7 cellular contexts compared by ENCODE assay signal in genomic region chr11:31870609-31871309, GRCh38. TPM values are rescaled to one million over a fixed set of nuclear protein-coding genes. Genes with fewer than 3 reads are reported as not detected.
A peak's percentile ranks its signal among the peaks of the same experiment; 100 is the strongest.
DNase-seq lines count a peak whose midpoint lies in the region; ATAC-seq, FAIRE-seq and TF ChIP-seq lines count a peak whose summit lies in the region.

No MANE protein-coding gene starts in this region.

- no peak overlapping the region for H2AFZ ChIP-seq in HepG2 (ENCODE audit: low read length)

- intact Hi-C loops in colonic mucosa (cut with DNase I), result loop anchor here (5.0 to 10.0 kb wide), 3 partner anchors 228 to 626 kb away; no protein-coding TSS in a partner anchor
- intact Hi-C loops in HepG2 (cut with micrococcal nuclease; ENCODE audit: unreplicated experiment), result loop anchor here (1.0 to 5.0 kb wide), 7 partner anchors 58 to 764 kb away; partner anchors contain the start of gene PAX6

- POLR2A ChIA-PET in HepG2 (lab: Yijun Ruan, JAX), result no interaction called here

- TF ChIP-seq EP300 in HepG2 (IDR thresholded peaks at IDR 0.05; ENCODE audit: low read depth in 2 of 2, low read length in 2 of 2) (no peak), HepG2 (CRISPR knock-in tag; IDR thresholded peaks at IDR 0.05; ENCODE audit: borderline replicate concordance) (no peak)

- peak overlapping the region; percentile 34 for H3K4me2 ChIP-seq in HepG2 (ENCODE audit: low read depth, low read length)

- no peaks in the 10 kb centered on the region for H3K27me3 ChIP-seq in Peyer's patch
- H3K27me3 ChIP-seq in colonic mucosa, result peaks cover 3% of the 10 kb centered on the region
- H3K27me3 ChIP-seq in HepG2 (ENCODE audit: control insufficient read depth in 1 of 2, insufficient read depth in 2 of 2, low read length in 2 of 2), result peaks cover 0 to 23% of the 10 kb centered on the region in 2 experiments; a peak in 1 of 5 replicates

- FAIRE-seq in HepG2 (lab: Jason Lieb, UNC) (no peak), urothelium cell line (lab: Jason Lieb, UNC) (no peak)

- H3K79me2 ChIP-seq in HepG2 (ENCODE audit: insufficient read depth, low read length), result no peaks in the 10 kb centered on the region

- H3K9me3 ChIP-seq in Peyer's patch, result no peaks in the 10 kb centered on the region
- no peaks in the 10 kb centered on the region for H3K9me3 ChIP-seq in colonic mucosa
- H3K9me3 ChIP-seq in HepG2 (ENCODE audit: low read length), result no peaks in the 10 kb centered on the region

- peak; percentile 49 for DNase-seq in ELR (ENCODE audit: low read depth)
- peak; percentile 43 for DNase-seq in HT1080 (ENCODE audit: low read depth)
- DNase-seq in Peyer's patch, result peak in 2 of 3 donors; percentile 48 to 54
- peak; percentile 37 for DNase-seq in colonic mucosa
- DNase-seq in HepG2 (ENCODE audit: low spot score), result peak; percentile 43
- peak; percentile 16 for DNase-seq in urothelium cell line (ENCODE audit: low spot score)

- CTCF ChIA-PET in HepG2 (lab: Yijun Ruan, JAX; ENCODE audit: low intra/inter-chr PET ratio, low total read pairs), result interaction anchor here (1.5 to 3.4 kb wide), 6 partner anchors 228 to 634 kb away, joined by 5 to 26 read pairs (median 9); no protein-coding TSS in a partner anchor

- BruUV-seq in HepG2 (replicated peaks; lab: Mats Ljungman, UMichigan), result no TSS peak

- TF ChIP-seq CTCF in Peyer's patch (IDR thresholded peaks at IDR 0.05) (peak in 3 of 6 experiments; percentile 46 to 50 (median 48)), colonic mucosa (IDR thresholded peaks at IDR 0.05) (peak; percentile 36), HepG2 (CRISPR knock-in tag; IDR thresholded peaks at IDR 0.05) (peak; percentile 85)

- H3K27ac ChIP-seq in Peyer's patch, result no peak overlapping the region
- no peak overlapping the region for H3K27ac ChIP-seq in colonic mucosa
- H3K27ac ChIP-seq in HepG2 (ENCODE audit: extremely low read length, insufficient read depth, low read length), result no peak overlapping the region

- H4K20me1 ChIP-seq in HepG2 (ENCODE audit: insufficient read depth, low read length), result no peaks in the 10 kb centered on the region

- H3K4me3 ChIP-seq in Peyer's patch (no peak overlapping the region), colonic mucosa (no peak overlapping the region), HepG2 (replicated peaks in 1 of 3; ENCODE audit: insufficient read depth in 1 of 3, low read depth in 2 of 3, low read length in 3 of 3) (peak overlapping the region in 1 of 3 experiments; percentile 21; a peak in 1 of 6 replicates)

- H3K4me1 ChIP-seq in Peyer's patch (no peaks in the 10 kb centered on the region), colonic mucosa (no peaks in the 10 kb centered on the region), HepG2 (ENCODE audit: insufficient read depth, low read length) (peaks cover 4% of the 10 kb centered on the region; the same call in 1 of the 2 replicates)

- 7% methylated on average over 5 of the region's 13 CpGs for WGBS in HepG2 (ENCODE audit: low lambda C conversion rate)

- in situ Hi-C loops in HepG2 (cut with HindIII; ENCODE audit: extremely low pct_ligation_motif_present, low pct_unique_long_range_greater_than_20kb), result loop anchor here (5.0 to 10.0 kb wide), 4 partner anchors 226 to 626 kb away; no protein-coding TSS in a partner anchor

- H3K36me3 ChIP-seq in Peyer's patch (no peaks in the 10 kb centered on the region), colonic mucosa (no peaks in the 10 kb centered on the region), HepG2 (replicated peaks in 1 of 2; ENCODE audit: control insufficient read depth in 1 of 2, insufficient read depth in 2 of 2, low read length in 2 of 2) (no peaks in the 10 kb centered on the region)

- peak; percentile 77 for TF ChIP-seq RAD21 in HepG2 (CRISPR knock-in tag; IDR thresholded peaks at IDR 0.05)

- TF ChIP-seq POLR2A in Peyer's patch (IDR thresholded peaks at IDR 0.05) (no peak), HepG2 (IDR thresholded peaks at IDR 0.05; ENCODE audit: insufficient read depth in 1 of 2, low read depth in 2 of 2, low read length in 2 of 2) (no peak)

- ATAC-seq in HepG2 (peak; percentile 93), HG03442 (IDR thresholded peaks at IDR 0.05; ENCODE audit: unreplicated experiment) (no peak)

- H3K9ac ChIP-seq in colonic mucosa (ENCODE audit: low read depth in 2 of 2, low read length in 2 of 2) (no peak overlapping the region), HepG2 (ENCODE audit: insufficient read depth, low read depth, low read length) (no peak overlapping the region)

TF ChIP-seq in HepG2, 621 proteins besides CTCF, POLR2A, EP300 and RAD21 (continues in another document):
- TF ChIP-seq ZNF619 (CRISPR knock-in tag; IDR thresholded peaks at IDR 0.05) (0 out of 2 replicates have a peak, but pooled peaks have one; percentile 48), DMAP1 (CRISPR knock-in tag; IDR thresholded peaks at IDR 0.05) (no peak), ZNF501 (CRISPR knock-in tag; IDR thresholded peaks at IDR 0.05) (peak; percentile 25; the same call in 1 of the 2 replicates), STAG1 (CRISPR knock-in tag; IDR thresholded peaks at IDR 0.05) (peak; percentile 93), MXD3 (CRISPR knock-in tag; IDR thresholded peaks at IDR 0.05) (0 out of 2 replicates have a peak, but pooled peaks have one; percentile 35), MEIS1 (CRISPR knock-in tag; IDR thresholded peaks at IDR 0.05; ENCODE audit: borderline replicate concordance) (0 out of 2 replicates have a peak, but pooled peaks have one; percentile 40), FOSL2 (CRISPR knock-in tag; IDR thresholded peaks at IDR 0.05) (peak; percentile 26; the same call in 1 of the 2 replicates), SMC3 (IDR thresholded peaks at IDR 0.05; ENCODE audit: low read length) (peak; percentile 90), ZNF253 (CRISPR knock-in tag; IDR thresholded peaks at IDR 0.05; ENCODE audit: borderline replicate concordance) (no peak), ZMYM4 (CRISPR knock-in tag; IDR thresholded peaks at IDR 0.05) (0 out of 2 replicates have a peak, but pooled peaks have one; percentile 28), KLF9 (CRISPR knock-in tag; IDR thresholded peaks at IDR 0.05; ENCODE audit: low read depth) (0 out of 2 replicates have a peak, but pooled peaks have one; percentile 42), SALL1 (CRISPR knock-in tag; IDR thresholded peaks at IDR 0.05) (peak; percentile 57; the same call in 1 of the 2 replicates)

RNA-seq across cellular contexts. Expression of gene PAX6, which starts 59.6 kb away (rescaled TPM):
- total RNA-seq in HT1080 (2014; rRNA removed; shearing (Covaris generic)), result 0.35 and 2.0 TPM in 2 replicates
- polyA plus RNA-seq in HT1080 (2015; cell fraction: cytosol; rRNA removed), result 0.27 and 0.72 TPM in 2 replicates
- 1.9 and 3.0 TPM in 2 replicates for polyA plus RNA-seq in HT1080 (2015; cell fraction: nucleus; rRNA removed)
- total RNA-seq in Peyer's patch (1 to 10 TPM in 3 of 4 donors, not detected in 1; 2.5 to 5.1 (median 2.8) TPM), colonic mucosa (1 to 10 TPM; 1.1 to 1.6 TPM), HepG2 (2016; rRNA removed; fragmentation: Illumina TruSeq; extraction: Trizol) (0.15 TPM in 1 of 2 replicates, not detected in the other)
- 0.20 TPM in 1 of 2 replicates, not detected in the other for total RNA-seq in HepG2 (2016; cell fraction: cytosol; rRNA removed; fragmentation: Illumina TruSeq; extraction: Trizol; ENCODE audit: low read depth)
- total RNA-seq in HepG2 (2016; cell fraction: insoluble cytoplasmic fraction; rRNA removed; fragmentation: Illumina TruSeq; extraction: Trizol), result 0.15 TPM in 1 of 2 replicates, not detected in the other
- 0.19 and 0.21 TPM in 2 replicates for total RNA-seq in HepG2 (2016; cell fraction: membrane; rRNA removed; fragmentation: Illumina TruSeq; extraction: Trizol)
- 0.28 TPM in 1 of 2 replicates, not detected in the other for total RNA-seq in HepG2 (2016; cell fraction: nucleus; rRNA removed; fragmentation: Illumina TruSeq; extraction: Trizol)
- polyA plus RNA-seq in HepG2 (2011; rRNA removed), result 0.67 and 1.1 TPM in 2 replicates
- polyA plus RNA-seq in HepG2 (2011; cell fraction: cytosol; rRNA removed), result 0.79 and 0.93 TPM in 2 replicates
- polyA plus RNA-seq in HepG2 (2011; cell fraction: nucleus; rRNA removed), result 2.4 and 2.6 TPM in 2 replicates
- 0.09 and 0.31 TPM in 2 replicates for polyA plus RNA-seq in HepG2 (2012)
- polyA plus RNA-seq in HepG2 (2016; cell fraction: cytosol; fragmentation: Illumina TruSeq; extraction: Trizol; ENCODE audit: low read depth), result 0.29 TPM in 1 of 2 replicates, not detected in the other
- polyA plus RNA-seq in HepG2 (2016; cell fraction: insoluble cytoplasmic fraction; fragmentation: Illumina TruSeq; extraction: Trizol; ENCODE audit: low read depth), result 0.34 TPM in 1 of 2 replicates, not detected in the other
- 0.21 TPM in 1 of 2 replicates, not detected in the other for polyA plus RNA-seq in HepG2 (2016; cell fraction: membrane; fragmentation: Illumina TruSeq; extraction: Trizol; ENCODE audit: low read depth)
- 0.31 and 0.36 TPM in 2 replicates for polyA plus RNA-seq in HepG2 (2016; cell fraction: nucleus; fragmentation: Illumina TruSeq; extraction: Trizol; ENCODE audit: insufficient read depth, low read depth)
- polyA minus RNA-seq in HepG2 (2011; rRNA and poly(A)+ RNA removed; ENCODE audit: low replicate concordance), result 2.3 and 18.4 TPM in 2 replicates
- polyA minus RNA-seq in HepG2 (2011; cell fraction: cytosol; rRNA and poly(A)+ RNA removed), result 0.69 TPM in 1 of 2 replicates, not detected in the other
- polyA minus RNA-seq in HepG2 (2011; cell fraction: nucleus; rRNA and poly(A)+ RNA removed), result 1.5 and 2.3 TPM in 2 replicates
